3 cellular contexts compared by ENCODE assay signal in genomic region chr2:214529514-214529913, GRCh38.
TF ChIP-seq lines count a peak whose summit lies in the region.

No MANE protein-coding gene starts in this region.

TF ChIP-seq in A549, 52 proteins besides CTCF, POLR2A, EP300 and RAD21:
- TF ChIP-seq MAFK (IDR thresholded peaks at IDR 0.05; ENCODE audit: partially characterized antibody) (peak; percentile 62), NFE2L2 (conservative IDR thresholded peaks at IDR 0.05; ENCODE audit: low read length) (peak; percentile 72), KDM1A (IDR thresholded peaks at IDR 0.05; ENCODE audit: low read depth) (no peak), MAZ (IDR thresholded peaks at IDR 0.05; ENCODE audit: borderline replicate concordance, low read depth, low read length) (no peak)

TF ChIP-seq in GM23338, 12 proteins besides CTCF, POLR2A, EP300 and RAD21:
- no peak for TF ChIP-seq ZNF462 (CRISPR knock-in tag; IDR thresholded peaks at IDR 0.05)
- no peak for TF ChIP-seq EZH2 (IDR thresholded peaks at IDR 0.05; ENCODE audit: low read depth, unreplicated experiment)
- TF ChIP-seq CREB1 (CRISPR knock-in tag; IDR thresholded peaks at IDR 0.05; ENCODE audit: low read depth), result no peak
- no peak for TF ChIP-seq JUNB (IDR thresholded peaks at IDR 0.05; ENCODE audit: unreplicated experiment)
- no peak for TF ChIP-seq STAT1 (IDR thresholded peaks at IDR 0.05; ENCODE audit: unreplicated experiment)
- TF ChIP-seq NANOG (IDR thresholded peaks at IDR 0.05; ENCODE audit: borderline replicate concordance), result no peak

TF ChIP-seq in K562, 482 proteins besides CTCF, POLR2A, EP300 and RAD21:
- TF ChIP-seq SRSF1 (IDR thresholded peaks at IDR 0.05; ENCODE audit: low read depth, low read length) (no peak), NFE2L1 (tag; IDR thresholded peaks at IDR 0.05; ENCODE audit: borderline replicate concordance, low read depth) (peak; percentile 16; the same call in 1 of the 2 replicates), SIN3B (IDR thresholded peaks at IDR 0.05; ENCODE audit: low read depth) (no peak), ZNF124 (CRISPR knock-in tag; IDR thresholded peaks at IDR 0.05) (no peak), MAFF (IDR thresholded peaks at IDR 0.05; ENCODE audit: low read length) (0 out of 2 replicates have a peak, but pooled peaks have one; percentile 14), NFE2 (IDR thresholded peaks at IDR 0.05; ENCODE audit: low read depth) (peak; percentile 30; the same call in 1 of the 2 replicates), TEAD4 (IDR thresholded peaks at IDR 0.05; ENCODE audit: low read length) (no peak), TEAD4 (CRISPR knock-in tag; IDR thresholded peaks at IDR 0.05; ENCODE audit: borderline replicate concordance) (no peak), NKRF (IDR thresholded peaks at IDR 0.05; ENCODE audit: borderline replicate concordance) (no peak), CBX8 (IDR thresholded peaks at IDR 0.05; ENCODE audit: borderline replicate concordance, extremely low read depth, low read depth, low read length, poor library complexity, severe bottlenecking) (no peak), DIDO1 (tag; IDR thresholded peaks at IDR 0.05; ENCODE audit: low read depth) (no peak), MAFG (tag; conservative IDR thresholded peaks at IDR 0.05) (peak; percentile 51; the same call in 1 of the 2 replicates), NR2C1 (IDR thresholded peaks at IDR 0.05) (no peak), NR2C1 (tag; IDR thresholded peaks at IDR 0.05) (no peak), AFF1 (IDR thresholded peaks at IDR 0.05; ENCODE audit: low read depth in 1 of 2, partially characterized antibody in 2 of 2) (no peak)
